Comparison of ENCODE assay signal across 5 cellular contexts in the genomic region with DNA sequence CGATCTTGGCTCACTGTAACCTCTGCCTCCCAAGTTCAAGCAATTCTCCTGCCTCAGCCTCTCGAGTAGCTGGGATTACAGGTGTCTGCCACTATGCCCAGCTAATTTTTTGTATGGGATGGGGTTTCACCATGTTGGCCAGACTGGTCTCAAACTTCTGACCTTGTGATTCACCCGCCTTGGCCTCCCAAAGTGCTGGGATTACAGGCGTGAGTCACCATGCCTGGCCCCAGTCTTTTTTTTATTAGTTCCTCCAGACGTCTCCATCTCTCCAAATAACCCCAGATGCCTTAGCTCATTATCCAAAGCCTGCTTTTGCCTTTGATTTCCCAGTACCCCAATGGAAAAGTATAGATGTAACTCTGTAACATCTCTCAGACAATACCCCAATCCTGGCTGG. TPM values are rescaled to one million over a fixed set of nuclear protein-coding genes. Genes with fewer than 3 reads are reported as not detected.
"Had no signal": no experiment of that assay in that cellular context is flagged by ENCODE, and none has a peak within 500 bp of the region (broad histone marks: within the 10 kb centered on the region; RNA-seq: fewer than 3 reads in every experiment).

No MANE protein-coding gene starts in this region.

RNA-seq across cellular contexts. Expression of gene MRO, which starts 37.4 kb away (rescaled TPM):
- total RNA-seq: activated CD8-positive, alpha-beta T cell treated with anti-CD3 and anti-CD28 coated beads, Interleukin-2, amount 10 ng/mL, durations not matched to agents 7 days and 5 days; activated T-helper 1 cell treated with anti-CD3 and anti-CD28 coated beads, Interleukin-12 subunit alpha, Interleukin-12 subunit beta, Interleukin-2, Interleukin-4 antibody, amounts not matched to agents 30 ng/mL and 10 ng/mL and 1 ng/mL, durations not matched to agents 14 hours and 24 hours and 36 hours; dermis microvascular lymphatic vessel endothelial cell; natural killer cell; pulmonary artery endothelial cell had no signal
